ENCODE assay signal across 23 cellular contexts in genomic region chr3:112472676-112473075, GRCh38. TPM values are rescaled to one million over a fixed set of nuclear protein-coding genes. Genes with fewer than 3 reads are reported as not detected.
DNase-seq lines count a peak whose midpoint lies in the region; ATAC-seq and TF ChIP-seq lines count a peak whose summit lies in the region.
"Had no signal": no experiment of that assay in that cellular context is flagged by ENCODE, and none has a peak within 500 bp of the region (broad histone marks: within the 10 kb centered on the region; RNA-seq: fewer than 3 reads in every experiment).

No MANE protein-coding gene starts in this region.

- intact Hi-C loops in lower leg skin (cut with DNase I; ENCODE audit: low total_unique reads) = no loop called here

- H3K4me1 Mint-ChIP-seq in activated naive CD4-positive, alpha-beta T cell treated with anti-CD3 and anti-CD28 coated beads, Interleukin-2, amount 50 U/mL, for 24 hours = peaks cover 92% of the 10 kb centered on the region
- H3K4me1 Mint-ChIP-seq in activated CD8-positive, alpha-beta memory T cell treated with anti-CD3 and anti-CD28 coated beads, Interleukin-2, amount 10 ng/mL, durations not matched to agents 7 days and 5 days = peaks cover 42% of the 10 kb centered on the region

- no peak overlapping the region for H3K4me3 ChIP-seq in NB4 (ENCODE audit: low read depth, low read length)
- H3K4me3 ChIP-seq in astrocyte of the spinal cord (ENCODE audit: low read depth, low read length) = no peak overlapping the region
- H3K4me3 ChIP-seq in lower leg skin (ENCODE audit: low read depth, poor library complexity, severe bottlenecking) = no peak overlapping the region
- H3K4me3 ChIP-seq: cardiac muscle cell, HAP-1 had no signal

- H3K36me3 Mint-ChIP-seq in activated naive CD4-positive, alpha-beta T cell treated with anti-CD3 and anti-CD28 coated beads, Interleukin-2, amount 50 U/mL, for 24 hours = peaks cover 47% of the 10 kb centered on the region
- H3K36me3 Mint-ChIP-seq in activated CD8-positive, alpha-beta memory T cell treated with anti-CD3 and anti-CD28 coated beads, Interleukin-2, amount 10 ng/mL, durations not matched to agents 7 days and 5 days = peaks cover 55% of the 10 kb centered on the region
- H3K36me3 Mint-ChIP-seq: natural killer cell had no signal

- peaks cover 12% of the 10 kb centered on the region for H3K9me3 Mint-ChIP-seq in activated naive CD4-positive, alpha-beta T cell treated with anti-CD3 and anti-CD28 coated beads, Interleukin-2, amount 50 U/mL, for 24 hours
- H3K9me3 Mint-ChIP-seq in activated CD8-positive, alpha-beta memory T cell treated with anti-CD3 and anti-CD28 coated beads, Interleukin-2, amount 10 ng/mL, durations not matched to agents 7 days and 5 days (ENCODE audit: low read depth) = no peaks in the 10 kb centered on the region
- H3K9me3 Mint-ChIP-seq: activated T-helper 1 cell treated with anti-CD3 and anti-CD28 coated beads, Interleukin-12 subunit alpha, Interleukin-12 subunit beta, Interleukin-2, Interleukin-4 antibody, amounts not matched to agents 30 ng/mL and 10 ng/mL and 1 ng/mL, durations not matched to agents 14 hours and 24 hours and 36 hours; natural killer cell had no signal

- no peaks in the 10 kb centered on the region for H3K27me3 Mint-ChIP-seq in activated naive CD4-positive, alpha-beta T cell treated with anti-CD3 and anti-CD28 coated beads, Interleukin-2, amount 50 U/mL, for 24 hours
- H3K27me3 Mint-ChIP-seq in activated CD8-positive, alpha-beta memory T cell treated with anti-CD3 and anti-CD28 coated beads, Interleukin-2, amount 10 ng/mL, durations not matched to agents 7 days and 5 days = no peaks in the 10 kb centered on the region

- no peak for DNase-seq in activated naive CD4-positive, alpha-beta T cell treated with Interleukin-2 at 50 U/mL for 16 hours
- DNase-seq in NB4 (ENCODE audit: low read depth) (peak; percentile 26), astrocyte of the spinal cord (ENCODE audit: low read depth, low spot score) (peak; percentile 27), KBM-7 (no peak), lower leg skin (ENCODE audit: low spot score in 2 of 2) (no peak)
- DNase-seq in activated CD8-positive, alpha-beta memory T cell treated with anti-CD3 and anti-CD28 coated beads, Interleukin-2, amount 10 ng/mL, durations not matched to agents 7 days and 5 days = no peak
- DNase-seq: DMS153; kidney glomerular epithelial cell; natural killer cell; NCI-H1417; NCI-H510A treated with DMSO at 0.1 percent for 48 hours; right cardiac atrium; stimulated activated CD4-positive, alpha-beta T cell treated with anti-CD3 and anti-CD28 coated beads, Interleukin-15, amount 100 ng/mL, for 24 hours; substantia nigra had no signal

- H3K4me3 Mint-ChIP-seq in activated naive CD4-positive, alpha-beta T cell treated with anti-CD3 and anti-CD28 coated beads, Interleukin-2, amount 50 U/mL, for 24 hours = no peak overlapping the region
- H3K4me3 Mint-ChIP-seq in activated CD8-positive, alpha-beta memory T cell treated with anti-CD3 and anti-CD28 coated beads, Interleukin-2, amount 10 ng/mL, durations not matched to agents 7 days and 5 days = no peak overlapping the region

- CTCF ChIA-PET in activated CD8-positive, alpha-beta memory T cell treated with anti-CD3 and anti-CD28 coated beads, Interleukin-2, amount 10 ng/mL, durations not matched to agents 7 days and 5 days (lab: Charles Lee) = interaction anchor here (1.4 kb wide), 1 partner anchor 35 kb away, joined by 3 read pairs; no protein-coding TSS in a partner anchor

- peak overlapping the region; percentile 43 for H3K27ac Mint-ChIP-seq in activated naive CD4-positive, alpha-beta T cell treated with anti-CD3 and anti-CD28 coated beads, Interleukin-2, amount 50 U/mL, for 24 hours
- H3K27ac Mint-ChIP-seq in activated CD8-positive, alpha-beta memory T cell treated with anti-CD3 and anti-CD28 coated beads, Interleukin-2, amount 10 ng/mL, durations not matched to agents 7 days and 5 days = no peak overlapping the region

- TF ChIP-seq POLR2A in NB4 (IDR thresholded peaks at IDR 0.05; ENCODE audit: extremely low read depth, insufficient read length) (no peak), lower leg skin (IDR thresholded peaks at IDR 0.05) (no peak)

- no peak for TF ChIP-seq CTCF in NB4 (IDR thresholded peaks at IDR 0.05; ENCODE audit: low read depth, low read length)
- TF ChIP-seq CTCF in astrocyte of the spinal cord (IDR thresholded peaks at IDR 0.05; ENCODE audit: low read depth, low read length) = no peak
- TF ChIP-seq CTCF in lower leg skin (IDR thresholded peaks at IDR 0.05) = no peak

- WGBS in lower leg skin, 2 donors = 60 to 62% methylated on average over 1 of the region's 1 CpG

- no peak for ATAC-seq in activated CD8-positive, alpha-beta memory T cell treated with anti-CD3 and anti-CD28 coated beads, Interleukin-2, amount 10 ng/mL, durations not matched to agents 7 days and 5 days
- no peak for ATAC-seq in SK-N-SH treated with all-trans-retinoic acid at 6 μM for 48 hours
- ATAC-seq: right cardiac atrium had no signal

- in situ Hi-C loops in astrocyte of the spinal cord (cut with HindIII; ENCODE audit: low sequenced_read_pairs) = no loop called here
- in situ Hi-C loops in KBM-7 (cut with MboI; ENCODE audit: low pct_unique_long_range_greater_than_20kb, low sequenced_read_pairs) = no loop called here

TF ChIP-seq in SK-N-SH treated with all-trans-retinoic acid at 6 μM for 48 hours, 23 proteins besides CTCF, POLR2A, EP300 and RAD21:
- TF ChIP-seq RARB (CRISPR knock-in tag; IDR thresholded peaks at IDR 0.05) (no peak), CSDC2 (CRISPR knock-in tag; IDR thresholded peaks at IDR 0.05) (no peak), OSR1 (CRISPR knock-in tag; IDR thresholded peaks at IDR 0.05) (no peak)
TF ChIP-seq in SK-N-SH treated with all-trans-retinoic acid at 6 μM for 48 hours: peak in this region for 0.

RNA-seq across cellular contexts. Expression of gene BTLA, which starts 26.6 kb away (rescaled TPM):
- 10 to 100 TPM; 16.2 to 17.1 TPM for total RNA-seq in activated CD8-positive, alpha-beta memory T cell treated with anti-CD3 and anti-CD28 coated beads, Interleukin-2, amount 10 ng/mL, durations not matched to agents 7 days and 5 days
- total RNA-seq in lower leg skin = 1 to 10 TPM in 2 of 4 donors, under 1 TPM in 2; 0.11 to 2.6 (median 0.72) TPM
- total RNA-seq: cardiac muscle cell, HepG2, M059J, osteocyte, RPMI7951 had no signal

Comparison
In these comparisons a context has a peak if more than half of its experiments do, and no peak if none do; other contexts are left out.
1. DNase-seq: peak in NB4 (single experiment) and astrocyte of the spinal cord (single experiment); none in activated naive CD4-positive, alpha-beta T cell treated with Interleukin-2 at 50 U/mL for 16 hours (single experiment), KBM-7 (single experiment), activated CD8-positive, alpha-beta memory T cell treated with anti-CD3 and anti-CD28 coated beads, Interleukin-2, amount 10 ng/mL, durations not matched to agents 7 days and 5 days (single experiment) and lower leg skin (0 of 2).
2. RNA of gene BTLA, which starts 26.6 kb away (total RNA-seq): 16.2 to 17.1 TPM in activated CD8-positive, alpha-beta memory T cell treated with anti-CD3 and anti-CD28 coated beads, Interleukin-2, amount 10 ng/mL, durations not matched to agents 7 days and 5 days; 0.11 to 2.6 TPM in lower leg skin; every median in the first group is over 4 times any median in the second.